In genomic region chr12:97487470-97487869, GRCh38 we compare ENCODE assay signal across 20 cellular contexts. TPM values are rescaled to one million over a fixed set of nuclear protein-coding genes. Genes with fewer than 3 reads are reported as not detected.
DNase-seq lines count a peak whose midpoint lies in the region; ATAC-seq and TF ChIP-seq lines count a peak whose summit lies in the region.
"Had no signal": no experiment of that assay in that cellular context is flagged by ENCODE, and none has a peak within 500 bp of the region (broad histone marks: within the 10 kb centered on the region; RNA-seq: fewer than 3 reads in every experiment).

No MANE protein-coding gene starts in this region.

- no peaks in the 10 kb centered on the region for H3K79me1 ChIP-seq in mesenchymal stem cell (replicated peaks; ENCODE audit: low read length, poor library complexity, severe bottlenecking)

- H3K14ac ChIP-seq in mesenchymal stem cell (ENCODE audit: low read length in 2 of 2), result no peak overlapping the region

- no peak overlapping the region for H3K4ac ChIP-seq in mesenchymal stem cell (ENCODE audit: low read depth in 1 of 2, low read length in 2 of 2)

- H3K4me1 ChIP-seq in mesenchymal stem cell (ENCODE audit: control insufficient read depth, insufficient read depth, low read depth, low read length), result no peaks in the 10 kb centered on the region
- peaks cover 19% of the 10 kb centered on the region for H3K4me1 ChIP-seq in neural progenitor cell

- H3K4me1 Mint-ChIP-seq in neural progenitor cell, result peaks cover 72% of the 10 kb centered on the region
- H3K4me1 Mint-ChIP-seq: CD4-positive, alpha-beta memory T cell had no signal

- intact Hi-C loops in lower leg skin (cut with DNase I; ENCODE audit: low total_unique reads), result no loop called here

- WGBS in mesenchymal stem cell, result 78% methylated on average over 6 of the region's 6 CpGs
- WGBS in lower leg skin, 2 donors, result 78 to 80% methylated on average over 6 of the region's 6 CpGs

- peaks cover 4% of the 10 kb centered on the region for H4K20me1 ChIP-seq in neural progenitor cell (ENCODE audit: low read depth)

- H2BK15ac ChIP-seq in mesenchymal stem cell (ENCODE audit: low read depth, poor library complexity, severe bottlenecking), result no peak overlapping the region

- peaks cover 93% of the 10 kb centered on the region for H3K79me2 ChIP-seq in neural progenitor cell (ENCODE audit: low read depth)

- no peaks in the 10 kb centered on the region for H3K36me3 ChIP-seq in mesenchymal stem cell (ENCODE audit: control insufficient read depth in 1 of 2, insufficient read depth in 2 of 2, low read depth in 1 of 2, low read length in 2 of 2)
- peaks cover under 1% of the 10 kb centered on the region for H3K36me3 ChIP-seq in neural progenitor cell

- no peak overlapping the region for H4K8ac ChIP-seq in mesenchymal stem cell (ENCODE audit: low read length)

- H2BK12ac ChIP-seq in mesenchymal stem cell (ENCODE audit: low read length in 2 of 2), result no peak overlapping the region

- no peaks in the 10 kb centered on the region for H3K27me3 Mint-ChIP-seq in neural progenitor cell (ENCODE audit: insufficient read depth, low read depth)
- H3K27me3 Mint-ChIP-seq: CD4-positive, alpha-beta memory T cell had no signal

- H3K27me3 ChIP-seq in mesenchymal stem cell (ENCODE audit: control insufficient read depth in 1 of 2, insufficient read depth in 1 of 2, low read length in 2 of 2) (no peaks in the 10 kb centered on the region), neural progenitor cell (no peaks in the 10 kb centered on the region)

- TF ChIP-seq CTCF in neural progenitor cell (IDR thresholded peaks at IDR 0.05), result no peak
- no peak for TF ChIP-seq CTCF in lower leg skin (IDR thresholded peaks at IDR 0.05)

- H3K4me2 ChIP-seq in mesenchymal stem cell (ENCODE audit: low read length, poor library complexity, severe bottlenecking) (no peak overlapping the region), neural progenitor cell (no peak overlapping the region)

- no peak overlapping the region for H3K23ac ChIP-seq in mesenchymal stem cell (ENCODE audit: low read length in 2 of 2)

- H2AFZ ChIP-seq in mesenchymal stem cell (ENCODE audit: low read depth, low read length) (no peak overlapping the region), neural progenitor cell (replicated peaks) (no peak overlapping the region)
- H2AFZ ChIP-seq: GM23248 had no signal

- no peak overlapping the region for H2AK5ac ChIP-seq in mesenchymal stem cell (ENCODE audit: low read length, severe bottlenecking)

- H3K4me3 ChIP-seq in mesenchymal stem cell (ENCODE audit: insufficient read depth in 1 of 2, low read depth in 1 of 2, low read length in 2 of 2), result no peak overlapping the region
- no peak overlapping the region for H3K4me3 ChIP-seq in neural progenitor cell
- H3K4me3 ChIP-seq in lower leg skin (ENCODE audit: low read depth, poor library complexity, severe bottlenecking), result no peak overlapping the region
- H3K4me3 ChIP-seq: GM23248 had no signal

- TF ChIP-seq POLR2A in lower leg skin (IDR thresholded peaks at IDR 0.05), result no peak

- DNase-seq in NCI-H146 (lab: John Stamatoyannopoulos, UW) (peak; percentile 15), SK-N-DZ (ENCODE audit: low spot score) (peak; percentile 28), mesenchymal stem cell (peak; percentile 7), neural progenitor cell (ENCODE audit: low spot score) (no peak), NCI-H2029 (lab: John Stamatoyannopoulos, UW) (no peak), lower leg skin (ENCODE audit: low spot score in 2 of 2) (no peak), D341Med (ENCODE audit: low spot score) (no peak)
- DNase-seq: C1 segment of cervical spinal cord; Calu3; CD4-positive, alpha-beta memory T cell; COR-L47; DMS153; DND-41; GM23248; H7 had no signal

- no peak overlapping the region for H3K18ac ChIP-seq in mesenchymal stem cell (ENCODE audit: low read depth in 1 of 2, low read length in 2 of 2)

- no peak overlapping the region for H2BK120ac ChIP-seq in mesenchymal stem cell (ENCODE audit: low read depth, low read length)

- peaks cover 7% of the 10 kb centered on the region for H3F3A ChIP-seq in neural progenitor cell (ENCODE audit: low read depth)

- no peak overlapping the region for H3K27ac ChIP-seq in mesenchymal stem cell (ENCODE audit: low read length, poor library complexity, severe bottlenecking)
- no peak overlapping the region for H3K27ac ChIP-seq in neural progenitor cell
- H3K27ac ChIP-seq: GM23248 had no signal

- peak overlapping the region; percentile 1 for H3K4me3 Mint-ChIP-seq in neural progenitor cell
- H3K4me3 Mint-ChIP-seq: CD4-positive, alpha-beta memory T cell had no signal

- H3K9me3 ChIP-seq in mesenchymal stem cell (ENCODE audit: control insufficient read depth, low read length) (no peaks in the 10 kb centered on the region), neural progenitor cell (ENCODE audit: low read depth) (no peaks in the 10 kb centered on the region)

- no peak for ATAC-seq in HG02970 (IDR thresholded peaks at IDR 0.05; ENCODE audit: low FRiP score, unreplicated experiment)
- ATAC-seq: HCT116 had no signal

- H3K9ac ChIP-seq in mesenchymal stem cell (ENCODE audit: low read length) (no peak overlapping the region), neural progenitor cell (no peak overlapping the region)
- H3K9ac ChIP-seq: GM23248 had no signal

- H3K36me3 Mint-ChIP-seq in neural progenitor cell, result peaks cover 54% of the 10 kb centered on the region
- H3K36me3 Mint-ChIP-seq: CD4-positive, alpha-beta memory T cell had no signal

- H3K9me3 Mint-ChIP-seq in neural progenitor cell, result no peaks in the 10 kb centered on the region
- H3K9me3 Mint-ChIP-seq: CD4-positive, alpha-beta memory T cell had no signal

- H2BK5ac ChIP-seq in mesenchymal stem cell (ENCODE audit: low read depth, low read length, poor library complexity, severe bottlenecking), result no peak overlapping the region

- no peak overlapping the region for H4K91ac ChIP-seq in mesenchymal stem cell (ENCODE audit: low read length)

- no peak overlapping the region for H3K27ac Mint-ChIP-seq in neural progenitor cell
- H3K27ac Mint-ChIP-seq: CD4-positive, alpha-beta memory T cell had no signal

RNA-seq across cellular contexts. Expression of gene RMST, which starts 24.9 kb away (rescaled TPM):
- polyA plus RNA-seq in SK-N-DZ (2014; cell fraction: cytosol; rRNA removed), result 0.05 and 0.50 TPM in 2 replicates
- 0.25 and 0.92 TPM in 2 replicates for polyA plus RNA-seq in SK-N-DZ (2014; cell fraction: nucleus; rRNA removed)
- not detected for polyA plus RNA-seq in mesenchymal stem cell (2013, experiment 1 of 2)
- not detected for polyA plus RNA-seq in mesenchymal stem cell (2013, experiment 2 of 2)
- total RNA-seq in neural progenitor cell (ENCODE audit: low replicate concordance), result 110 and 170 TPM in 2 replicates
- 1 to 10 TPM in 1 of 4 donors, under 1 TPM in 2, not detected in 1; 0.55 to 1.2 (median 0.79) TPM for total RNA-seq in lower leg skin
- total RNA-seq: A172; A673; CD4-positive, alpha-beta memory T cell; GM23248 had no signal
- polyA plus RNA-seq: BJ; CD4-positive, alpha-beta memory T cell; GM23248 had no signal

Comparison
In these comparisons a context has a peak if more than half of its experiments do, and no peak if none do; other contexts are left out.
1. DNase-seq: peak in NCI-H146 (single experiment), SK-N-DZ (single experiment) and mesenchymal stem cell (single experiment); none in neural progenitor cell (single experiment), NCI-H2029 (single experiment), lower leg skin (0 of 2) and D341Med (single experiment).
2. RNA of gene RMST, which starts 24.9 kb away (total RNA-seq): 110 to 170 TPM in neural progenitor cell; 0.55 to 1.2 TPM in lower leg skin; every median in the first group is over 10 times any median in the second.